In genomic region chr1:40508375-40509341, GRCh38 we compare ENCODE assay signal across 1 cellular context.
TF ChIP-seq lines count a peak whose summit lies in the region.

EXO5 (plus strand) TSS chr1:40508767; CDS start chr1:40514545, 5,778 bp downstream.

TF ChIP-seq in HepG2, 621 proteins besides CTCF, POLR2A, EP300 and RAD21 (continued from another document and continues in another):
- TF ChIP-seq TERF1 (CRISPR knock-in tag; IDR thresholded peaks at IDR 0.05) (no peak), ZFYVE20 (CRISPR knock-in tag; IDR thresholded peaks at IDR 0.05; ENCODE audit: borderline replicate concordance, low read depth) (no peak), HDAC6 (IDR thresholded peaks at IDR 0.05; ENCODE audit: low read depth, low read length) (no peak), ZNF557 (CRISPR knock-in tag; IDR thresholded peaks at IDR 0.05) (peak; percentile 42; the same call in 1 of the 2 replicates), ZBTB8A (CRISPR knock-in tag; IDR thresholded peaks at IDR 0.05; ENCODE audit: borderline replicate concordance, low read depth) (peak; percentile 57; the same call in 1 of the 2 replicates), FUBP1 (CRISPR knock-in tag; IDR thresholded peaks at IDR 0.05; ENCODE audit: borderline replicate concordance) (no peak), ZNF441 (CRISPR knock-in tag; IDR thresholded peaks at IDR 0.05; ENCODE audit: borderline replicate concordance) (peak; percentile 100), RBM39 (IDR thresholded peaks at IDR 0.05; ENCODE audit: low read depth, low read length, poor library complexity, severe bottlenecking) (no peak), ATF7-NPFF (CRISPR knock-in tag; IDR thresholded peaks at IDR 0.05; ENCODE audit: low read depth) (peak; percentile 86), MLX (CRISPR knock-in tag; IDR thresholded peaks at IDR 0.05) (peak; percentile 20; the same call in 1 of the 2 replicates), MLXIP (CRISPR knock-in tag; IDR thresholded peaks at IDR 0.05; ENCODE audit: borderline replicate concordance) (peak; percentile 71; the same call in 1 of the 2 replicates), CBX1 (IDR thresholded peaks at IDR 0.05; ENCODE audit: low read depth) (no peak), MED1 (CRISPR knock-in tag; IDR thresholded peaks at IDR 0.05) (peak; percentile 79), ZNF205 (CRISPR knock-in tag; IDR thresholded peaks at IDR 0.05) (no peak; the same call in 1 of the 2 replicates), SNAPC5 (CRISPR knock-in tag; IDR thresholded peaks at IDR 0.05; ENCODE audit: borderline replicate concordance) (0 out of 2 replicates have a peak, but pooled peaks have one; percentile 14), ZNF614 (CRISPR knock-in tag; IDR thresholded peaks at IDR 0.05; ENCODE audit: borderline replicate concordance) (0 out of 2 replicates have a peak, but pooled peaks have one; percentile 31), FOXK1 (CRISPR knock-in tag; IDR thresholded peaks at IDR 0.05; ENCODE audit: borderline replicate concordance, low read depth) (no peak), ARID5B (CRISPR knock-in tag; IDR thresholded peaks at IDR 0.05) (peak; percentile 62), FOXO1 (CRISPR knock-in tag; IDR thresholded peaks at IDR 0.05) (no peak), MAF1 (CRISPR knock-in tag; IDR thresholded peaks at IDR 0.05; ENCODE audit: borderline replicate concordance) (peak; percentile 82), ZNF792 (CRISPR knock-in tag; IDR thresholded peaks at IDR 0.05) (peak; percentile 72; the same call in 1 of the 2 replicates), SKIL (CRISPR knock-in tag; IDR thresholded peaks at IDR 0.05; ENCODE audit: borderline replicate concordance) (no peak), NKX3-1 (CRISPR knock-in tag; IDR thresholded peaks at IDR 0.05) (peak; percentile 83), ZNF256 (CRISPR knock-in tag; conservative IDR thresholded peaks at IDR 0.05) (peak; percentile 92; the same call in 1 of the 2 replicates), MAFG (CRISPR knock-in tag; IDR thresholded peaks at IDR 0.05) (no peak), IRF2 (CRISPR knock-in tag; IDR thresholded peaks at IDR 0.05) (peak; percentile 56; the same call in 1 of the 2 replicates), DNMT3B (CRISPR knock-in tag; conservative IDR thresholded peaks at IDR 0.05) (no peak), ZNF275 (CRISPR knock-in tag; IDR thresholded peaks at IDR 0.05; ENCODE audit: borderline replicate concordance) (peak; percentile 85; the same call in 1 of the 2 replicates), ZMYM3 (CRISPR knock-in tag; IDR thresholded peaks at IDR 0.05) (peak; percentile 85), ZBTB33 (CRISPR knock-in tag; IDR thresholded peaks at IDR 0.05) (no peak), ZNF660 (CRISPR knock-in tag; IDR thresholded peaks at IDR 0.05; ENCODE audit: borderline replicate concordance, low read depth) (no peak)
